1 cellular context compared by ENCODE assay signal in the genomic region with DNA sequence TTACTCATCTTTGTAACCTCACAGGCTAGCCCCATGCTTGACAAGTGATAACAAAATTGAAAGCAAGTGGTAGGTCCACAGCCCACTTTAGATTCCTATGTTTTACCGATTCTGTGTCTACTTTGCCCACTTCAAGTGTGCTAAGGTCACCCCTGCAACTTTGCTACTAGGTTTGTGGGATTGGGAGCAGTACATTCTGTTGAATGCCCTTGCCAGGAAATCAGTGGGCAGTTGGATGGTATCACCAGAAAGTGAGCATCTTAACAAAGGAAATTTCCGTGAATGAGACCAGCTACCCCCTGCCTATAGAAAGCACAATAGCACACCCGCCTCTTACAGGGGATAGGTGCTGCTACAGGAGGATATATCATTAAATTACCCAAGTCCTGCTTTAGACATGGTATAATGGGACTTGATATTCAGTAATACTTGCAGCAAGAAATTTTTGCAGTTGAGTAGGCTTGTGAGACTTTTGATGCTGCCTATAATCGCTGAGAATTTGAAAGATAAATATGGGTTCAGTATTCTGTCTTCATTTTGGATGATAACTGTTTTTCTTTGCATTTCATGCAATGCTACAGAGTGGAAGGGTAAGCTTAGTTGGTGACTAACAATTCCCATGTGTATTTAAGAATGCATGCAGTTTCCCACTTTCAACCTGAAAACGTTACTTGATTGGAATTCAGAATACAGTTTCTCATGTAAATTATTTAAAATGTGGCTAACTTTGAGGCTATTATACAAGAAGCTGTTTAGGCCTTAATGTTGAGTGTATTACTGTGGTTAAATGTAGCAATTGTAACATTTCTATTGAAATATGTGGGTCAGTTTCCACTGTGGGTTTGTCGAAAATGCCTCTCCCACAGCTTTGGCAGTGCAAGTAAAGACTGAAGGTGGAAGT.
TF ChIP-seq lines count a peak whose summit lies in the region.

No MANE protein-coding gene starts in this region.

TF ChIP-seq in GM12878, 131 proteins besides CTCF, POLR2A, EP300 and RAD21:
- TF ChIP-seq, protein P1, sequence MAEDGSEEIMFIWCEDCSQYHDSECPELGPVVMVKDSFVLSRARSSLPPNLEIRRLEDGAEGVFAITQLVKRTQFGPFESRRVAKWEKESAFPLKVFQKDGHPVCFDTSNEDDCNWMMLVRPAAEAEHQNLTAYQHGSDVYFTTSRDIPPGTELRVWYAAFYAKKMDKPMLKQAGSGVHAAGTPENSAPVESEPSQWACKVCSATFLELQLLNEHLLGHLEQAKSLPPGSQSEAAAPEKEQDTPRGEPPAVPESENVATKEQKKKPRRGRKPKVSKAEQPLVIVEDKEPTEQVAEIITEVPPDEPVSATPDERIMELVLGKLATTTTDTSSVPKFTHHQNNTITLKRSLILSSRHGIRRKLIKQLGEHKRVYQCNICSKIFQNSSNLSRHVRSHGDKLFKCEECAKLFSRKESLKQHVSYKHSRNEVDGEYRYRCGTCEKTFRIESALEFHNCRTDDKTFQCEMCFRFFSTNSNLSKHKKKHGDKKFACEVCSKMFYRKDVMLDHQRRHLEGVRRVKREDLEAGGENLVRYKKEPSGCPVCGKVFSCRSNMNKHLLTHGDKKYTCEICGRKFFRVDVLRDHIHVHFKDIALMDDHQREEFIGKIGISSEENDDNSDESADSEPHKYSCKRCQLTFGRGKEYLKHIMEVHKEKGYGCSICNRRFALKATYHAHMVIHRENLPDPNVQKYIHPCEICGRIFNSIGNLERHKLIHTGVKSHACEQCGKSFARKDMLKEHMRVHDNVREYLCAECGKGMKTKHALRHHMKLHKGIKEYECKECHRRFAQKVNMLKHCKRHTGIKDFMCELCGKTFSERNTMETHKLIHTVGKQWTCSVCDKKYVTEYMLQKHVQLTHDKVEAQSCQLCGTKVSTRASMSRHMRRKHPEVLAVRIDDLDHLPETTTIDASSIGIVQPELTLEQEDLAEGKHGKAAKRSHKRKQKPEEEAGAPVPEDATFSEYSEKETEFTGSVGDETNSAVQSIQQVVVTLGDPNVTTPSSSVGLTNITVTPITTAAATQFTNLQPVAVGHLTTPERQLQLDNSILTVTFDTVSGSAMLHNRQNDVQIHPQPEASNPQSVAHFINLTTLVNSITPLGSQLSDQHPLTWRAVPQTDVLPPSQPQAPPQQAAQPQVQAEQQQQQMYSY (CRISPR knock-in tag; IDR thresholded peaks at IDR 0.05), result no peak
- TF ChIP-seq POLR2AphosphoS2 (IDR thresholded peaks at IDR 0.05; ENCODE audit: low read depth, low read length) (no peak), SUZ12 (IDR thresholded peaks at IDR 0.05; ENCODE audit: unreplicated experiment) (no peak), SMAD5 (IDR thresholded peaks at IDR 0.05; ENCODE audit: low read depth) (no peak), ESRRA (IDR thresholded peaks at IDR 0.05; ENCODE audit: low read length) (no peak), FOS (IDR thresholded peaks at IDR 0.05; ENCODE audit: borderline replicate concordance, extremely low read depth, insufficient read length) (no peak), CHD4 (IDR thresholded peaks at IDR 0.05) (no peak), STAT3 (IDR thresholded peaks at IDR 0.05; ENCODE audit: low read depth, low read length) (no peak), SP1 (IDR thresholded peaks at IDR 0.05; ENCODE audit: low read depth, low read length) (no peak), PML (IDR thresholded peaks at IDR 0.05; ENCODE audit: low read length) (no peak), EZH2 (IDR thresholded peaks at IDR 0.05; ENCODE audit: borderline replicate concordance, control insufficient read depth, low read depth, low read length) (no peak), ATF7 (IDR thresholded peaks at IDR 0.05; ENCODE audit: low read depth) (no peak), NR2C2 (IDR thresholded peaks at IDR 0.05; ENCODE audit: borderline replicate concordance, control insufficient read depth, insufficient read length, low read depth) (no peak), SPI1 (IDR thresholded peaks at IDR 0.05; ENCODE audit: borderline replicate concordance, insufficient read depth, low read depth, low read length) (no peak)
- TF ChIP-seq, protein P2, sequence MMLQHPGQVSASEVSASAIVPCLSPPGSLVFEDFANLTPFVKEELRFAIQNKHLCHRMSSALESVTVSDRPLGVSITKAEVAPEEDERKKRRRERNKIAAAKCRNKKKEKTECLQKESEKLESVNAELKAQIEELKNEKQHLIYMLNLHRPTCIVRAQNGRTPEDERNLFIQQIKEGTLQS (IDR thresholded peaks at IDR 0.05; ENCODE audit: borderline replicate concordance, extremely low read depth, low read depth, low read length), result no peak
- TF ChIP-seq, protein P3, sequence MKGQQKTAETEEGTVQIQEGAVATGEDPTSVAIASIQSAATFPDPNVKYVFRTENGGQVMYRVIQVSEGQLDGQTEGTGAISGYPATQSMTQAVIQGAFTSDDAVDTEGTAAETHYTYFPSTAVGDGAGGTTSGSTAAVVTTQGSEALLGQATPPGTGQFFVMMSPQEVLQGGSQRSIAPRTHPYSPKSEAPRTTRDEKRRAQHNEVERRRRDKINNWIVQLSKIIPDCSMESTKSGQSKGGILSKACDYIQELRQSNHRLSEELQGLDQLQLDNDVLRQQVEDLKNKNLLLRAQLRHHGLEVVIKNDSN (IDR thresholded peaks at IDR 0.05; ENCODE audit: borderline replicate concordance, extremely low read length, insufficient read depth, low read depth, low read length), result no peak
